Comparison of ENCODE assay signal across 14 cellular contexts in the genomic region with DNA sequence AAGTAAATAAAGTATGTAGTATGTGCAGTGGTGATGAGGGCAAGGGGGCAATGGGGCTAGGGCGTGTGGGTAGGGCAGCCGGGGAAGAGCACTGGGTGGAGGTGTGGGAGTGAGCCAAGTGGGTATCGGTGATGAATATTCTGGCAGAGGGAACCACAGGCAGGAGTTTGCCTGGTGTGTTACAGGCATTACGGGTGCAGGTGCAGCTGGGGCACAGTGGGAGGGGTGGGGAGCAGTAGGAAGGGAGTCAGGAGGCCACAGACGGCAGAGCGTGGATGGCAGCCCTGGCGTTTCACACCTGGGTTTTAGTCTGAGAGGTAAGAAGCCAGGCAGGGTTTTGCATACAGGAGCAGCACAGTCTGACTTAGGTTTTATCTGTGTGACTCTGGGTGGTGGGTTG. TPM values are rescaled to one million over a fixed set of nuclear protein-coding genes. Genes with fewer than 3 reads are reported as not detected.
DNase-seq lines count a peak whose midpoint lies in the region; ATAC-seq and TF ChIP-seq lines count a peak whose summit lies in the region.
"Had no signal": no experiment of that assay in that cellular context is flagged by ENCODE, and none has a peak within 500 bp of the region (broad histone marks: within the 10 kb centered on the region; RNA-seq: fewer than 3 reads in every experiment).

No MANE protein-coding gene starts in this region.

- peak overlapping the region; percentile 99 for H3K27ac Mint-ChIP-seq in activated naive CD4-positive, alpha-beta T cell treated with anti-CD3 and anti-CD28 coated beads for 36 hours
- H3K27ac Mint-ChIP-seq in activated naive CD4-positive, alpha-beta T cell treated with anti-CD3 and anti-CD28 coated beads, Interleukin-2, amount 10 ng/mL, durations not matched to agents 7 days and 5 days, result no peak overlapping the region
- H3K27ac Mint-ChIP-seq in T-cell (peak overlapping the region; percentile 68 to 79), nephron progenitor cell (peak overlapping the region; percentile 62)
- peak overlapping the region; percentile 100 for H3K27ac Mint-ChIP-seq in activated naive CD8-positive, alpha-beta T cell treated with anti-CD3 and anti-CD28 coated beads, Interleukin-2, amount 50 U/mL, for 24 hours
- H3K27ac Mint-ChIP-seq: B cell had no signal

- H3K4me1 Mint-ChIP-seq in activated naive CD4-positive, alpha-beta T cell treated with anti-CD3 and anti-CD28 coated beads for 36 hours (ENCODE audit: low read depth), result peaks cover 64% of the 10 kb centered on the region
- H3K4me1 Mint-ChIP-seq in activated naive CD4-positive, alpha-beta T cell treated with anti-CD3 and anti-CD28 coated beads, Interleukin-2, amount 10 ng/mL, durations not matched to agents 7 days and 5 days, result peaks cover 40% of the 10 kb centered on the region
- H3K4me1 Mint-ChIP-seq in T-cell (peaks cover 40 to 42% (median 42%) of the 10 kb centered on the region in 3 donors), nephron progenitor cell (no peaks in the 10 kb centered on the region)
- peaks cover 72% of the 10 kb centered on the region for H3K4me1 Mint-ChIP-seq in activated naive CD8-positive, alpha-beta T cell treated with anti-CD3 and anti-CD28 coated beads, Interleukin-2, amount 50 U/mL, for 24 hours
- H3K4me1 Mint-ChIP-seq: B cell had no signal

- CTCF ChIA-PET in activated naive CD4-positive, alpha-beta T cell treated with anti-CD3 and anti-CD28 coated beads for 36 hours (lab: Charles Lee), result no interaction called here
- CTCF ChIA-PET in activated naive CD4-positive, alpha-beta T cell treated with anti-CD3 and anti-CD28 coated beads, Interleukin-2, amount 10 ng/mL, durations not matched to agents 7 days and 5 days (lab: Charles Lee), result interaction anchor here (1.4 kb wide), 1 partner anchor 47 kb away, joined by 3 read pairs; no protein-coding TSS in a partner anchor
- CTCF ChIA-PET in T-cell (lab: Charles Lee), result interaction anchor here in 1 of 2 donors (0.7 kb wide), 1 partner anchor 965 kb away, joined by 4 read pairs; no protein-coding TSS in a partner anchor

- TF ChIP-seq CTCF in nephron progenitor cell (IDR thresholded peaks at IDR 0.05), result no peak

- no peak for ATAC-seq in T-cell (replicated peaks in 1 of 4)
- no peak for ATAC-seq in activated naive CD8-positive, alpha-beta T cell treated with anti-CD3 and anti-CD28 coated beads, Interleukin-2, amount 50 U/mL, for 24 hours

- DNase-seq in activated naive CD4-positive, alpha-beta T cell treated with anti-CD3 and anti-CD28 coated beads for 36 hours, result no peak
- DNase-seq in activated naive CD4-positive, alpha-beta T cell treated with anti-CD3 and anti-CD28 coated beads, Interleukin-2, amount 10 ng/mL, durations not matched to agents 7 days and 5 days, result no peak
- DNase-seq in T-cell (no peak), nephron progenitor cell (no peak), iPS-NIHi11 (ENCODE audit: low spot score) (no peak), DMS114 treated with DMSO at 0.1 percent for 48 hours (lab: John Stamatoyannopoulos, UW; ENCODE audit: unreplicated experiment) (no peak), NCI-H1694 (lab: John Stamatoyannopoulos, UW) (no peak)
- no peak for DNase-seq in activated naive CD8-positive, alpha-beta T cell treated with anti-CD3 and anti-CD28 coated beads, Interleukin-2, amount 50 U/mL, for 24 hours
- DNase-seq: CD8-positive, alpha-beta memory T cell; GOT3; NCI-H1092 treated with DMSO at 0.1 percent for 48 hours; NCI-H1694 treated with DMSO at 0.1 percent for 48 hours; NCI-H446 had no signal

- H3K36me3 Mint-ChIP-seq in activated naive CD4-positive, alpha-beta T cell treated with anti-CD3 and anti-CD28 coated beads for 36 hours (ENCODE audit: low read depth), result peaks cover 80% of the 10 kb centered on the region
- H3K36me3 Mint-ChIP-seq in activated naive CD4-positive, alpha-beta T cell treated with anti-CD3 and anti-CD28 coated beads, Interleukin-2, amount 10 ng/mL, durations not matched to agents 7 days and 5 days, result peaks cover 79% of the 10 kb centered on the region
- H3K36me3 Mint-ChIP-seq in T-cell (peaks cover 81% of the 10 kb centered on the region), nephron progenitor cell (ENCODE audit: low read depth) (peaks cover 82% of the 10 kb centered on the region)
- H3K36me3 Mint-ChIP-seq in activated naive CD8-positive, alpha-beta T cell treated with anti-CD3 and anti-CD28 coated beads, Interleukin-2, amount 50 U/mL, for 24 hours (ENCODE audit: low read depth), result peaks cover 93% of the 10 kb centered on the region

- POLR2A ChIA-PET in T-cell (lab: Charles Lee), result no interaction called here

- no peak overlapping the region for H3K4me3 Mint-ChIP-seq in activated naive CD4-positive, alpha-beta T cell treated with anti-CD3 and anti-CD28 coated beads for 36 hours
- no peak overlapping the region for H3K4me3 Mint-ChIP-seq in activated naive CD4-positive, alpha-beta T cell treated with anti-CD3 and anti-CD28 coated beads, Interleukin-2, amount 10 ng/mL, durations not matched to agents 7 days and 5 days
- H3K4me3 Mint-ChIP-seq in T-cell (no peak overlapping the region), nephron progenitor cell (no peak overlapping the region)
- no peak overlapping the region for H3K4me3 Mint-ChIP-seq in activated naive CD8-positive, alpha-beta T cell treated with anti-CD3 and anti-CD28 coated beads, Interleukin-2, amount 50 U/mL, for 24 hours
- H3K4me3 Mint-ChIP-seq: B cell; CD8-positive, alpha-beta memory T cell had no signal

- intact Hi-C loops in activated naive CD4-positive, alpha-beta T cell treated with anti-CD3 and anti-CD28 coated beads for 36 hours (cut with micrococcal nuclease), result no loop called here

- no peaks in the 10 kb centered on the region for H3K27me3 Mint-ChIP-seq in activated naive CD4-positive, alpha-beta T cell treated with anti-CD3 and anti-CD28 coated beads for 36 hours (ENCODE audit: low read depth)
- no peaks in the 10 kb centered on the region for H3K27me3 Mint-ChIP-seq in activated naive CD4-positive, alpha-beta T cell treated with anti-CD3 and anti-CD28 coated beads, Interleukin-2, amount 10 ng/mL, durations not matched to agents 7 days and 5 days
- H3K27me3 Mint-ChIP-seq in T-cell, result no peaks in the 10 kb centered on the region
- H3K27me3 Mint-ChIP-seq in activated naive CD8-positive, alpha-beta T cell treated with anti-CD3 and anti-CD28 coated beads, Interleukin-2, amount 50 U/mL, for 24 hours, result peaks cover 2% of the 10 kb centered on the region
- no peaks in the 10 kb centered on the region for H3K27me3 Mint-ChIP-seq in nephron progenitor cell (ENCODE audit: low read depth, poor library complexity)
- H3K27me3 Mint-ChIP-seq: B cell; CD8-positive, alpha-beta memory T cell had no signal

- peaks cover 7% of the 10 kb centered on the region for H3K9me3 Mint-ChIP-seq in activated naive CD4-positive, alpha-beta T cell treated with anti-CD3 and anti-CD28 coated beads for 36 hours
- H3K9me3 Mint-ChIP-seq in activated naive CD4-positive, alpha-beta T cell treated with anti-CD3 and anti-CD28 coated beads, Interleukin-2, amount 10 ng/mL, durations not matched to agents 7 days and 5 days, result peaks cover 6% of the 10 kb centered on the region
- H3K9me3 Mint-ChIP-seq in T-cell (peaks cover 4 to 6% (median 6%) of the 10 kb centered on the region in 3 donors), nephron progenitor cell (peaks cover 7% of the 10 kb centered on the region)
- peaks cover 6% of the 10 kb centered on the region for H3K9me3 Mint-ChIP-seq in activated naive CD8-positive, alpha-beta T cell treated with anti-CD3 and anti-CD28 coated beads, Interleukin-2, amount 50 U/mL, for 24 hours

RNA-seq across cellular contexts. Expression of a gene that starts 35.4 kb away (rescaled TPM):
- 100 to 1,000 TPM; 350 to 358 TPM for total RNA-seq in activated naive CD4-positive, alpha-beta T cell treated with anti-CD3 and anti-CD28 coated beads for 36 hours
- 10 to 100 TPM; 78.8 to 97.0 (median 84.1) TPM for total RNA-seq in T-cell
